Comparison of ENCODE assay signal across 1 cellular context in genomic region chr9:33473643-33474352, GRCh38.
TF ChIP-seq lines count a peak whose summit lies in the region.

NOL6 (minus strand) TSS chr9:33473924; CDS start chr9:33473842, 82 bp downstream.

TF ChIP-seq in GM12878, 131 proteins besides CTCF, POLR2A, EP300 and RAD21 (continued from another document and continues in another):
- TF ChIP-seq, protein P1, sequence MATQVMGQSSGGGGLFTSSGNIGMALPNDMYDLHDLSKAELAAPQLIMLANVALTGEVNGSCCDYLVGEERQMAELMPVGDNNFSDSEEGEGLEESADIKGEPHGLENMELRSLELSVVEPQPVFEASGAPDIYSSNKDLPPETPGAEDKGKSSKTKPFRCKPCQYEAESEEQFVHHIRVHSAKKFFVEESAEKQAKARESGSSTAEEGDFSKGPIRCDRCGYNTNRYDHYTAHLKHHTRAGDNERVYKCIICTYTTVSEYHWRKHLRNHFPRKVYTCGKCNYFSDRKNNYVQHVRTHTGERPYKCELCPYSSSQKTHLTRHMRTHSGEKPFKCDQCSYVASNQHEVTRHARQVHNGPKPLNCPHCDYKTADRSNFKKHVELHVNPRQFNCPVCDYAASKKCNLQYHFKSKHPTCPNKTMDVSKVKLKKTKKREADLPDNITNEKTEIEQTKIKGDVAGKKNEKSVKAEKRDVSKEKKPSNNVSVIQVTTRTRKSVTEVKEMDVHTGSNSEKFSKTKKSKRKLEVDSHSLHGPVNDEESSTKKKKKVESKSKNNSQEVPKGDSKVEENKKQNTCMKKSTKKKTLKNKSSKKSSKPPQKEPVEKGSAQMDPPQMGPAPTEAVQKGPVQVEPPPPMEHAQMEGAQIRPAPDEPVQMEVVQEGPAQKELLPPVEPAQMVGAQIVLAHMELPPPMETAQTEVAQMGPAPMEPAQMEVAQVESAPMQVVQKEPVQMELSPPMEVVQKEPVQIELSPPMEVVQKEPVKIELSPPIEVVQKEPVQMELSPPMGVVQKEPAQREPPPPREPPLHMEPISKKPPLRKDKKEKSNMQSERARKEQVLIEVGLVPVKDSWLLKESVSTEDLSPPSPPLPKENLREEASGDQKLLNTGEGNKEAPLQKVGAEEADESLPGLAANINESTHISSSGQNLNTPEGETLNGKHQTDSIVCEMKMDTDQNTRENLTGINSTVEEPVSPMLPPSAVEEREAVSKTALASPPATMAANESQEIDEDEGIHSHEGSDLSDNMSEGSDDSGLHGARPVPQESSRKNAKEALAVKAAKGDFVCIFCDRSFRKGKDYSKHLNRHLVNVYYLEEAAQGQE (IDR thresholded peaks at IDR 0.05; ENCODE audit: low read depth, low read length) = no peak
- TF ChIP-seq E2F4 (IDR thresholded peaks at IDR 0.05; ENCODE audit: low read depth, low read length) = no peak
- TF ChIP-seq WRNIP1 (IDR thresholded peaks at IDR 0.05; ENCODE audit: borderline replicate concordance, low read depth, low read length) = no peak
- TF ChIP-seq NBN (IDR thresholded peaks at IDR 0.05) = peak; percentile 39; the same call in 1 of the 2 replicates
- TF ChIP-seq EED (IDR thresholded peaks at IDR 0.05; ENCODE audit: low read depth) = no peak
- TF ChIP-seq NRF1 (conservative IDR thresholded peaks at IDR 0.05; ENCODE audit: low read depth, low read length) = no peak
- TF ChIP-seq BHLHE40 (IDR thresholded peaks at IDR 0.05; ENCODE audit: borderline replicate concordance in 1 of 2, low read depth in 2 of 2, low read length in 1 of 2) = no peak
- 0 out of 2 replicates have a peak, but pooled peaks have one; percentile 65 for TF ChIP-seq CHD1 (IDR thresholded peaks at IDR 0.05; ENCODE audit: low read depth, low read length)
- TF ChIP-seq, protein P2, sequence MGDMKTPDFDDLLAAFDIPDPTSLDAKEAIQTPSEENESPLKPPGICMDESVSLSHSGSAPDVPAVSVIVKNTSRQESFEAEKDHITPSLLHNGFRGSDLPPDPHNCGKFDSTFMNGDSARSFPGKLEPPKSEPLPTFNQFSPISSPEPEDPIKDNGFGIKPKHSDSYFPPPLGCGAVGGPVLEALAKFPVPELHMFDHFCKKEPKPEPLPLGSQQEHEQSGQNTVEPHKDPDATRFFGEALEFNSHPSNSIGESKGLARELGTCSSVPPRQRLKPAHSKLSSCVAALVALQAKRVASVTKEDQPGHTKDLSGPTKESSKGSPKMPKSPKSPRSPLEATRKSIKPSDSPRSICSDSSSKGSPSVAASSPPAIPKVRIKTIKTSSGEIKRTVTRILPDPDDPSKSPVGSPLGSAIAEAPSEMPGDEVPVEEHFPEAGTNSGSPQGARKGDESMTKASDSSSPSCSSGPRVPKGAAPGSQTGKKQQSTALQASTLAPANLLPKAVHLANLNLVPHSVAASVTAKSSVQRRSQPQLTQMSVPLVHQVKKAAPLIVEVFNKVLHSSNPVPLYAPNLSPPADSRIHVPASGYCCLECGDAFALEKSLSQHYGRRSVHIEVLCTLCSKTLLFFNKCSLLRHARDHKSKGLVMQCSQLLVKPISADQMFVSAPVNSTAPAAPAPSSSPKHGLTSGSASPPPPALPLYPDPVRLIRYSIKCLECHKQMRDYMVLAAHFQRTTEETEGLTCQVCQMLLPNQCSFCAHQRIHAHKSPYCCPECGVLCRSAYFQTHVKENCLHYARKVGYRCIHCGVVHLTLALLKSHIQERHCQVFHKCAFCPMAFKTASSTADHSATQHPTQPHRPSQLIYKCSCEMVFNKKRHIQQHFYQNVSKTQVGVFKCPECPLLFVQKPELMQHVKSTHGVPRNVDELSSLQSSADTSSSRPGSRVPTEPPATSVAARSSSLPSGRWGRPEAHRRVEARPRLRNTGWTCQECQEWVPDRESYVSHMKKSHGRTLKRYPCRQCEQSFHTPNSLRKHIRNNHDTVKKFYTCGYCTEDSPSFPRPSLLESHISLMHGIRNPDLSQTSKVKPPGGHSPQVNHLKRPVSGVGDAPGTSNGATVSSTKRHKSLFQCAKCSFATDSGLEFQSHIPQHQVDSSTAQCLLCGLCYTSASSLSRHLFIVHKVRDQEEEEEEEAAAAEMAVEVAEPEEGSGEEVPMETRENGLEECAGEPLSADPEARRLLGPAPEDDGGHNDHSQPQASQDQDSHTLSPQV (IDR thresholded peaks at IDR 0.05) = no peak
- TF ChIP-seq SUPT20H (IDR thresholded peaks at IDR 0.05; ENCODE audit: borderline replicate concordance, control insufficient read depth, low read depth, low read length) = no peak
- no peak for TF ChIP-seq PAX8 (IDR thresholded peaks at IDR 0.05)
- TF ChIP-seq ELK1 (IDR thresholded peaks at IDR 0.05; ENCODE audit: low read depth, low read length) = 0 out of 2 replicates have a peak, but pooled peaks have one; percentile 20
- TF ChIP-seq E4F1 (IDR thresholded peaks at IDR 0.05; ENCODE audit: borderline replicate concordance, partially characterized antibody) = peak; percentile 99
- no peak for TF ChIP-seq STAT1 (conservative IDR thresholded peaks at IDR 0.05)
- TF ChIP-seq NFIC (IDR thresholded peaks at IDR 0.05; ENCODE audit: low read depth, low read length) = no peak
- TF ChIP-seq MTA2 (IDR thresholded peaks at IDR 0.05; ENCODE audit: low read depth) = no peak
- no peak for TF ChIP-seq SUZ12 (IDR thresholded peaks at IDR 0.05; ENCODE audit: unreplicated experiment)
- no peak for TF ChIP-seq ZBED1 (IDR thresholded peaks at IDR 0.05; ENCODE audit: borderline replicate concordance)
- TF ChIP-seq SRF (IDR thresholded peaks at IDR 0.05; ENCODE audit: low read depth in 2 of 2, low read length in 2 of 2) = peak; percentile 30 to 68; a peak in 2 of 4 replicates
- no peak for TF ChIP-seq ZNF217 (IDR thresholded peaks at IDR 0.05)
- TF ChIP-seq SIN3A (IDR thresholded peaks at IDR 0.05; ENCODE audit: low read depth, low read length) = peak; percentile 92
- TF ChIP-seq BCL3 (IDR thresholded peaks at IDR 0.05; ENCODE audit: borderline replicate concordance, insufficient read depth, low read depth, low read length, poor library complexity, severe bottlenecking) = no peak
- peak; percentile 94 for TF ChIP-seq MAX (IDR thresholded peaks at IDR 0.05; ENCODE audit: low read depth, low read length)
- TF ChIP-seq CUX1 (IDR thresholded peaks at IDR 0.05; ENCODE audit: insufficient replicate concordance, low read depth, low read length) = no peak
- TF ChIP-seq IRF4 (IDR thresholded peaks at IDR 0.05; ENCODE audit: low read depth, low read length) = no peak
- no peak for TF ChIP-seq ZZZ3 (IDR thresholded peaks at IDR 0.05; ENCODE audit: control insufficient read depth, insufficient read length, low read depth)
- peak; percentile 49; the same call in 1 of the 2 replicates for TF ChIP-seq ATF3 (IDR thresholded peaks at IDR 0.05; ENCODE audit: borderline replicate concordance, extremely low read depth, low read depth, low read length)
- TF ChIP-seq MEF2A (IDR thresholded peaks at IDR 0.05; ENCODE audit: insufficient read depth, low read depth, low read length) = no peak
- no peak for TF ChIP-seq STAT3 (IDR thresholded peaks at IDR 0.05; ENCODE audit: low read depth, low read length)
- no peak for TF ChIP-seq EZH2 (IDR thresholded peaks at IDR 0.05; ENCODE audit: borderline replicate concordance, control insufficient read depth, low read depth, low read length)
- TF ChIP-seq SMARCA5 (IDR thresholded peaks at IDR 0.05) = no peak
- no peak for TF ChIP-seq JUNB (IDR thresholded peaks at IDR 0.05)
- TF ChIP-seq JUND (IDR thresholded peaks at IDR 0.05; ENCODE audit: low read depth, low read length) = no peak
- TF ChIP-seq, protein P3, sequence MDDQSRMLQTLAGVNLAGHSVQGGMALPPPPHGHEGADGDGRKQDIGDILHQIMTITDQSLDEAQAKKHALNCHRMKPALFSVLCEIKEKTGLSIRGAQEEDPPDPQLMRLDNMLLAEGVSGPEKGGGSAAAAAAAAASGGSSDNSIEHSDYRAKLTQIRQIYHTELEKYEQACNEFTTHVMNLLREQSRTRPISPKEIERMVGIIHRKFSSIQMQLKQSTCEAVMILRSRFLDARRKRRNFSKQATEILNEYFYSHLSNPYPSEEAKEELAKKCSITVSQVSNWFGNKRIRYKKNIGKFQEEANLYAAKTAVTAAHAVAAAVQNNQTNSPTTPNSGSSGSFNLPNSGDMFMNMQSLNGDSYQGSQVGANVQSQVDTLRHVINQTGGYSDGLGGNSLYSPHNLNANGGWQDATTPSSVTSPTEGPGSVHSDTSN (IDR thresholded peaks at IDR 0.05; ENCODE audit: insufficient replicate concordance, low read depth, low read length) = no peak
